In the genomic region with DNA sequence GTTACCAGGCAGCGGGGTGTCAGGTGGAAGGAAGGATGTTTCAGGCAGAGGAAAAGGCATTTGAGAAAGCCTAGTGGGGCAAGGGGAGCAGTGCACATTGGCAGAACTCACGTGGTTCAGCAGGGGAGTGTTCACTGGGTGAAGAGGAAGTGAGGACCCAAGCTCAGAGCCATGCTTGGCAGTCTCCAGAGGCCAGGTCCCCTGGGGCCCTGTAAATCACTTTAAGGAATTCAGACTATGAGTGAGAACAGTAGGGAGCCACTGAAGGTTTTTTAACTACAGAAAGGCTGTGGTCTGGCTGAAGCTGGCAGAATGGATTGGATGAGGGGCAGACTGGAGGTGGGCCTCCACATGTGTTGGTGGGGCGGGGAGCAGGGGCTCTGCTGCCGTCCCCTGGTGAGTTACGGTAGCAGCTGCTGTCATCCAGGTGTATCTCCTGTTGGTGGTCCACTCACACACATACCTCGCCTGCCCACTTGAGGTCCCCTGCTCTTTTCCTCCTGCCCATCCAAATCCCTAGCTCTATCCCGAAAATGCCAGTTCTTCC, we compare ENCODE assay signal across 8 cellular contexts. TPM values are rescaled to one million over a fixed set of nuclear protein-coding genes. Genes with fewer than 3 reads are reported as not detected.
DNase-seq lines count a peak whose midpoint lies in the region; ATAC-seq and TF ChIP-seq lines count a peak whose summit lies in the region.

No MANE protein-coding gene starts in this region.

- intact Hi-C loops in activated CD8-positive, alpha-beta T cell treated with anti-CD3 and anti-CD28 coated beads for 36 hours (cut with micrococcal nuclease) = no loop called here
- intact Hi-C loops in left colon (cut with DNase I, micrococcal nuclease) = no loop called here

- CTCF ChIA-PET in activated CD8-positive, alpha-beta T cell treated with anti-CD3 and anti-CD28 coated beads for 36 hours (lab: Charles Lee) = interaction anchor here (1.1 to 9.9 kb wide), 10 partner anchors 8 to 458 kb away, joined by 3 to 121 read pairs (median 4); no protein-coding TSS in a partner anchor

- H3K27ac Mint-ChIP-seq in activated CD8-positive, alpha-beta T cell treated with anti-CD3 and anti-CD28 coated beads for 36 hours = peak overlapping the region; percentile 68
- H3K27ac Mint-ChIP-seq in memory B cell = peak overlapping the region; percentile 67

- DNase-seq in H4 (ENCODE audit: low spot score) (peak; percentile 70), Kasumi-1 (lab: John Stamatoyannopoulos, UW) (peak; percentile 62 to 72), memory B cell (ENCODE audit: low spot score in 2 of 2) (peak; percentile 62 to 73), mesenteric fat pad (ENCODE audit: low spot score) (no peak), left colon (no peak), occipital lobe (lab: John Stamatoyannopoulos, UW) (no peak)
- peak; percentile 75 for DNase-seq in activated CD8-positive, alpha-beta T cell treated with anti-CD3 and anti-CD28 coated beads for 36 hours

- ATAC-seq in GM18502 (IDR thresholded peaks at IDR 0.05; ENCODE audit: poor library complexity, unreplicated experiment) (peak; percentile 77), memory B cell (ENCODE audit: low read depth) (peak; percentile 88), left colon (no peak)
- ATAC-seq in activated CD8-positive, alpha-beta T cell treated with anti-CD3 and anti-CD28 coated beads for 36 hours = peak; percentile 83

- H3K4me3 Mint-ChIP-seq in activated CD8-positive, alpha-beta T cell treated with anti-CD3 and anti-CD28 coated beads for 36 hours = peak overlapping the region; percentile 18
- peak overlapping the region; percentile 59 for H3K4me3 Mint-ChIP-seq in memory B cell

- POLR2A ChIA-PET in activated CD8-positive, alpha-beta T cell treated with anti-CD3 and anti-CD28 coated beads for 36 hours (lab: Charles Lee) = interaction anchor here (0.9 to 1.1 kb wide), 3 partner anchors 10 to 306 kb away, joined by 3 to 4 read pairs (median 3); no protein-coding TSS in a partner anchor

- H3K36me3 Mint-ChIP-seq in activated CD8-positive, alpha-beta T cell treated with anti-CD3 and anti-CD28 coated beads for 36 hours (ENCODE audit: low read depth) = no peaks in the 10 kb centered on the region
- no peaks in the 10 kb centered on the region for H3K36me3 Mint-ChIP-seq in memory B cell

- H3K27me3 Mint-ChIP-seq in activated CD8-positive, alpha-beta T cell treated with anti-CD3 and anti-CD28 coated beads for 36 hours = no peaks in the 10 kb centered on the region
- H3K27me3 Mint-ChIP-seq in memory B cell = no peaks in the 10 kb centered on the region

- TF ChIP-seq CTCF in activated CD8-positive, alpha-beta T cell treated with anti-CD3 and anti-CD28 coated beads for 36 hours (IDR thresholded peaks at IDR 0.05) = no peak

- peaks cover 57% of the 10 kb centered on the region for H3K4me1 Mint-ChIP-seq in activated CD8-positive, alpha-beta T cell treated with anti-CD3 and anti-CD28 coated beads for 36 hours (ENCODE audit: low read depth)
- H3K4me1 Mint-ChIP-seq in memory B cell = peaks cover 52% of the 10 kb centered on the region

- no peaks in the 10 kb centered on the region for H3K9me3 Mint-ChIP-seq in activated CD8-positive, alpha-beta T cell treated with anti-CD3 and anti-CD28 coated beads for 36 hours
- no peaks in the 10 kb centered on the region for H3K9me3 Mint-ChIP-seq in memory B cell

RNA-seq across cellular contexts. Expression of gene CLEC16A, which starts 5.1 kb away (rescaled TPM):
- total RNA-seq in H4 (2014; rRNA removed; shearing (Covaris generic)) = 4.5 and 7.2 TPM in 2 replicates
- 10 to 100 TPM; 20.4 to 21.7 TPM for total RNA-seq in activated CD8-positive, alpha-beta T cell treated with anti-CD3 and anti-CD28 coated beads for 36 hours
- total RNA-seq in mesenteric fat pad (27.5 TPM), left colon (10 to 100 TPM; 27.3 to 41.6 TPM), occipital lobe (20.4 TPM)

RNA-seq across cellular contexts. Expression of gene DEXI, which starts 7.2 kb away (rescaled TPM):
- 39.9 and 42.0 TPM in 2 replicates for total RNA-seq in H4 (2014; rRNA removed; shearing (Covaris generic))
- 10 to 100 TPM; 24.8 to 25.3 TPM for total RNA-seq in activated CD8-positive, alpha-beta T cell treated with anti-CD3 and anti-CD28 coated beads for 36 hours
- total RNA-seq in mesenteric fat pad (41.6 TPM), left colon (10 to 100 TPM; 22.9 to 24.6 TPM), occipital lobe (8.1 TPM)

Comparison
In these comparisons a context has a peak if more than half of its experiments do, and no peak if none do; other contexts are left out.
1. DNase-seq: peak in H4 (single experiment), Kasumi-1 (2 of 2), activated CD8-positive, alpha-beta T cell treated with anti-CD3 and anti-CD28 coated beads for 36 hours (single experiment) and memory B cell (2 of 2); none in mesenteric fat pad (single experiment), left colon (0 of 2) and occipital lobe (single experiment).